Comparison of ENCODE assay signal across 2 cellular contexts in the genomic region with DNA sequence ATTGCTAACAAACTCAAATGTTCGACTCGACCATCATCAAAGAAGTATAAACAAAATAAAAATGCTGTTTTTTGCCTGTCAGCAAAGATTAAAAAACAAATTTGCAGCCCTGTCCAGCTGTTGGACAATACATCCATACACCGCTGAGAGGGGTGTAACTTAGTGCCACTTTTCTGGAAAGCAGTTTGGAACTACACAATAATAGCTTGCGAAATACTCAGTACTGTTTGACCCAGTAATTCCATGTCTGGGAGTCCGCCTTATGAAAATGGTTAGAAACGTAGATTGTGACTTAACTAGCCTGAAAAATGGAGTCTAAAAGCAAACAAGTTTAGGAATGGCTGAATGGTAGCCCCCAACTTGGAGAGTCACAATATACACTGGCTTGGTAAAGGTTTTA.
TF ChIP-seq lines count a peak whose summit lies in the region.

No MANE protein-coding gene starts in this region.

TF ChIP-seq in liver, 16 proteins besides CTCF, POLR2A, EP300 and RAD21:
- TF ChIP-seq HNF4A (conservative IDR thresholded peaks at IDR 0.05), result peak; percentile 35 to 68
- peak; percentile 33 to 60 for TF ChIP-seq RXRA (IDR thresholded peaks at IDR 0.05)
- TF ChIP-seq ATF3 (IDR thresholded peaks at IDR 0.05), result no peak
- TF ChIP-seq NR2F2 (IDR thresholded peaks at IDR 0.05), result no peak
- peak in 1 of 2 donors; percentile 38 for TF ChIP-seq JUND (IDR thresholded peaks at IDR 0.05)
- TF ChIP-seq TAF1 (conservative IDR thresholded peaks at IDR 0.05), result no peak
- peak; percentile 31 for TF ChIP-seq SP1 (IDR thresholded peaks at IDR 0.05)
- TF ChIP-seq FOXA1 (IDR thresholded peaks at IDR 0.05), result no peak
- TF ChIP-seq HNF4G (IDR thresholded peaks at IDR 0.05), result no peak
- peak; percentile 52 for TF ChIP-seq YY1 (IDR thresholded peaks at IDR 0.05)
- TF ChIP-seq, protein P1, sequence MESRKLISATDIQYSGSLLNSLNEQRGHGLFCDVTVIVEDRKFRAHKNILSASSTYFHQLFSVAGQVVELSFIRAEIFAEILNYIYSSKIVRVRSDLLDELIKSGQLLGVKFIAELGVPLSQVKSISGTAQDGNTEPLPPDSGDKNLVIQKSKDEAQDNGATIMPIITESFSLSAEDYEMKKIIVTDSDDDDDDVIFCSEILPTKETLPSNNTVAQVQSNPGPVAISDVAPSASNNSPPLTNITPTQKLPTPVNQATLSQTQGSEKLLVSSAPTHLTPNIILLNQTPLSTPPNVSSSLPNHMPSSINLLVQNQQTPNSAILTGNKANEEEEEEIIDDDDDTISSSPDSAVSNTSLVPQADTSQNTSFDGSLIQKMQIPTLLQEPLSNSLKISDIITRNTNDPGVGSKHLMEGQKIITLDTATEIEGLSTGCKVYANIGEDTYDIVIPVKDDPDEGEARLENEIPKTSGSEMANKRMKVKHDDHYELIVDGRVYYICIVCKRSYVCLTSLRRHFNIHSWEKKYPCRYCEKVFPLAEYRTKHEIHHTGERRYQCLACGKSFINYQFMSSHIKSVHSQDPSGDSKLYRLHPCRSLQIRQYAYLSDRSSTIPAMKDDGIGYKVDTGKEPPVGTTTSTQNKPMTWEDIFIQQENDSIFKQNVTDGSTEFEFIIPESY (IDR thresholded peaks at IDR 0.05), result no peak
- TF ChIP-seq REST (IDR thresholded peaks at IDR 0.05), result peak; percentile 44
- TF ChIP-seq, protein P2, sequence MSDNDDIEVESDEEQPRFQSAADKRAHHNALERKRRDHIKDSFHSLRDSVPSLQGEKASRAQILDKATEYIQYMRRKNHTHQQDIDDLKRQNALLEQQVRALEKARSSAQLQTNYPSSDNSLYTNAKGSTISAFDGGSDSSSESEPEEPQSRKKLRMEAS (IDR thresholded peaks at IDR 0.05), result peak; percentile 22

TF ChIP-seq in HepG2, 621 proteins besides CTCF, POLR2A, EP300 and RAD21:
- TF ChIP-seq, protein P3, sequence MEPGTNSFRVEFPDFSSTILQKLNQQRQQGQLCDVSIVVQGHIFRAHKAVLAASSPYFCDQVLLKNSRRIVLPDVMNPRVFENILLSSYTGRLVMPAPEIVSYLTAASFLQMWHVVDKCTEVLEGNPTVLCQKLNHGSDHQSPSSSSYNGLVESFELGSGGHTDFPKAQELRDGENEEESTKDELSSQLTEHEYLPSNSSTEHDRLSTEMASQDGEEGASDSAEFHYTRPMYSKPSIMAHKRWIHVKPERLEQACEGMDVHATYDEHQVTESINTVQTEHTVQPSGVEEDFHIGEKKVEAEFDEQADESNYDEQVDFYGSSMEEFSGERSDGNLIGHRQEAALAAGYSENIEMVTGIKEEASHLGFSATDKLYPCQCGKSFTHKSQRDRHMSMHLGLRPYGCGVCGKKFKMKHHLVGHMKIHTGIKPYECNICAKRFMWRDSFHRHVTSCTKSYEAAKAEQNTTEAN (CRISPR knock-in tag; conservative IDR thresholded peaks at IDR 0.05), result no peak
- TF ChIP-seq ZNF335 (CRISPR knock-in tag; IDR thresholded peaks at IDR 0.05) (no peak), ZNF792 (CRISPR knock-in tag; IDR thresholded peaks at IDR 0.05) (no peak), ZFP36L2 (CRISPR knock-in tag; IDR thresholded peaks at IDR 0.05) (no peak), POLR2AphosphoS2 (IDR thresholded peaks at IDR 0.05; ENCODE audit: low read depth, low read length) (no peak), ZNF281 (CRISPR knock-in tag; IDR thresholded peaks at IDR 0.05; ENCODE audit: borderline replicate concordance) (no peak), PCBP1 (IDR thresholded peaks at IDR 0.05; ENCODE audit: borderline replicate concordance, low read depth, low read length) (no peak), FOXP4 (CRISPR knock-in tag; IDR thresholded peaks at IDR 0.05) (no peak), AHR (CRISPR knock-in tag; IDR thresholded peaks at IDR 0.05) (no peak), PRPF4 (IDR thresholded peaks at IDR 0.05; ENCODE audit: low read depth, low read length, poor library complexity, severe bottlenecking) (no peak)
